ENCODE assay signal across 31 cellular contexts in genomic region chr6:163373240-163373639, GRCh38.
"Had no signal": no experiment of that assay in that cellular context is flagged by ENCODE, and none has a peak within 500 bp of the region (broad histone marks: within the 10 kb centered on the region; RNA-seq: fewer than 3 reads in every experiment).

No MANE protein-coding gene starts in this region.

- H3K27ac Mint-ChIP-seq: activated B cell treated with CpG ODN at 0.5 μM for 24 hours; activated CD8-positive, alpha-beta T cell treated with anti-CD3 and anti-CD28 coated beads for 36 hours; activated naive CD4-positive, alpha-beta T cell treated with anti-CD3 and anti-CD28 coated beads for 36 hours; activated naive CD4-positive, alpha-beta T cell treated with anti-CD3 and anti-CD28 coated beads, Interleukin-2, amount 50 U/mL, for 24 hours; activated naive CD8-positive, alpha-beta T cell treated with anti-CD3 and anti-CD28 coated beads for 36 hours; activated naive CD8-positive, alpha-beta T cell treated with anti-CD3 and anti-CD28 coated beads, Interleukin-2, amount 50 U/mL, for 24 hours; activated T-helper 17 cell treated with anti-CD3 and anti-CD28 coated beads, Interleukin-2, amount 50 U/mL, for 72 hours; T-helper 17 cell; T-helper 2 cell treated with Interferon-gamma antibody and Interleukin-4, amounts not matched to agents 5 μg/mL and 100 μg/mL, for 36 hours had no signal

- H3K4me1 Mint-ChIP-seq: activated B cell treated with CpG ODN at 0.5 μM for 24 hours; activated naive CD8-positive, alpha-beta T cell treated with anti-CD3 and anti-CD28 coated beads, Interleukin-2, amount 50 U/mL, for 24 hours had no signal

- H3K4me3 ChIP-seq: ascending aorta, breast epithelium, cardiac muscle cell, colonic mucosa had no signal

- H3K36me3 ChIP-seq: ascending aorta, breast epithelium, cardiac muscle cell, colonic mucosa, WERI-Rb-1 had no signal

- H3K27me3 ChIP-seq: ascending aorta, breast epithelium, cardiac muscle cell, colonic mucosa had no signal

- ATAC-seq: activated CD4-positive, CD25-positive, alpha-beta regulatory T cell treated with anti-CD3 and anti-CD28 coated beads, Interleukin-2, amount 50 U/mL, for 24 hours; activated CD8-positive, alpha-beta T cell treated with anti-CD3 and anti-CD28 coated beads for 36 hours; activated naive CD8-positive, alpha-beta T cell treated with anti-CD3 and anti-CD28 coated beads, Interleukin-2, amount 50 U/mL, for 24 hours; activated T-cell treated with anti-CD3 and anti-CD28 coated beads, Interleukin-2, amount 50 U/mL, for 4 hours; activated T-helper 17 cell treated with anti-CD3 and anti-CD28 coated beads, Interleukin-2, amount 50 U/mL, for 72 hours; esophagus mucosa; T-helper 17 cell had no signal

- H3K36me3 Mint-ChIP-seq: activated naive CD4-positive, alpha-beta T cell treated with anti-CD3 and anti-CD28 coated beads, Interleukin-2, amount 50 U/mL, for 24 hours; activated naive CD8-positive, alpha-beta T cell treated with anti-CD3 and anti-CD28 coated beads for 36 hours; brain had no signal

- H3K4me1 ChIP-seq: ascending aorta, breast epithelium, colonic mucosa had no signal

- H3K9me3 Mint-ChIP-seq: activated B cell treated with CpG ODN at 0.5 μM for 24 hours; activated CD8-positive, alpha-beta T cell treated with anti-CD3 and anti-CD28 coated beads for 36 hours; activated naive CD4-positive, alpha-beta T cell treated with anti-CD3 and anti-CD28 coated beads for 36 hours; activated naive CD4-positive, alpha-beta T cell treated with anti-CD3 and anti-CD28 coated beads, Interleukin-2, amount 50 U/mL, for 24 hours; activated naive CD8-positive, alpha-beta T cell treated with anti-CD3 and anti-CD28 coated beads for 36 hours; activated naive CD8-positive, alpha-beta T cell treated with anti-CD3 and anti-CD28 coated beads, Interleukin-2, amount 50 U/mL, for 24 hours; activated T-cell treated with anti-CD3 and anti-CD28 coated beads, Interleukin-2, amount 50 U/mL, for 4 hours; activated T-helper 17 cell treated with anti-CD3 and anti-CD28 coated beads, Interleukin-2, amount 50 U/mL, for 72 hours; brain; T-helper 2 cell treated with Interferon-gamma antibody and Interleukin-4, amounts not matched to agents 5 μg/mL and 100 μg/mL, for 36 hours had no signal

- DNase-seq: activated B cell treated with CpG ODN at 0.5 μM for 24 hours; activated CD4-positive, alpha-beta T cell treated with anti-CD3 and anti-CD28 coated beads for 48 hours; activated CD4-positive, alpha-beta T cell treated with anti-CD3 and anti-CD28 coated beads, Interleukin-2, amount 50 U/mL, for 1 hour; activated CD4-positive, alpha-beta T cell treated with anti-CD3 and anti-CD28 coated beads, Interleukin-2, amount 50 U/mL, for 48 hours; activated CD8-positive, alpha-beta memory T cell treated with anti-CD3 and anti-CD28 coated beads for 24 hours; activated CD8-positive, alpha-beta T cell treated with anti-CD3 and anti-CD28 coated beads for 36 hours; activated effector memory CD4-positive, alpha-beta T cell treated with Interleukin-2 at 50 U/mL for 16 hours; activated naive CD4-positive, alpha-beta T cell treated with anti-CD3 and anti-CD28 coated beads for 36 hours; activated naive CD8-positive, alpha-beta T cell treated with anti-CD3 and anti-CD28 coated beads for 36 hours; activated naive CD8-positive, alpha-beta T cell treated with anti-CD3 and anti-CD28 coated beads, Interleukin-2, amount 50 U/mL, for 24 hours; activated T-cell treated with anti-CD3 and anti-CD28 coated beads, Interleukin-2, amount 50 U/mL, for 4 hours; central memory CD4-positive, alpha-beta T cell; cerebellar nuclear complex; colonic mucosa; effector CD8-positive, alpha-beta T cell; foreskin fibroblast; T-helper 1 cell; T-helper 17 cell; T1000; WERI-Rb-1 had no signal

- H3K9me3 ChIP-seq: ascending aorta, breast epithelium, colonic mucosa had no signal

- H3K4me3 Mint-ChIP-seq: activated B cell treated with CpG ODN at 0.5 μM for 24 hours; activated CD8-positive, alpha-beta T cell treated with anti-CD3 and anti-CD28 coated beads for 36 hours; activated naive CD4-positive, alpha-beta T cell treated with anti-CD3 and anti-CD28 coated beads for 36 hours; activated naive CD4-positive, alpha-beta T cell treated with anti-CD3 and anti-CD28 coated beads, Interleukin-2, amount 50 U/mL, for 24 hours; activated naive CD8-positive, alpha-beta T cell treated with anti-CD3 and anti-CD28 coated beads for 36 hours; activated naive CD8-positive, alpha-beta T cell treated with anti-CD3 and anti-CD28 coated beads, Interleukin-2, amount 50 U/mL, for 24 hours; activated T-cell treated with anti-CD3 and anti-CD28 coated beads, Interleukin-2, amount 50 U/mL, for 4 hours; activated T-helper 17 cell treated with anti-CD3 and anti-CD28 coated beads, Interleukin-2, amount 50 U/mL, for 72 hours; brain; T-helper 17 cell; T-helper 2 cell treated with Interferon-gamma antibody and Interleukin-4, amounts not matched to agents 5 μg/mL and 100 μg/mL, for 36 hours had no signal

- FAIRE-seq: endometrium, frontal cortex had no signal

- H3K27ac ChIP-seq: ascending aorta, breast epithelium, cardiac muscle cell, colonic mucosa, WERI-Rb-1 had no signal
